Comparison of ENCODE assay signal across 28 cellular contexts in genomic region chr15:57403532-57403931, GRCh38. TPM values are rescaled to one million over a fixed set of nuclear protein-coding genes. Genes with fewer than 3 reads are reported as not detected.
A peak's percentile ranks its signal among the peaks of the same experiment; 100 is the strongest.
DNase-seq lines count a peak whose midpoint lies in the region; ATAC-seq and TF ChIP-seq lines count a peak whose summit lies in the region.
"Had no signal": no experiment of that assay in that cellular context is flagged by ENCODE, and none has a peak within 500 bp of the region (broad histone marks: within the 10 kb centered on the region; RNA-seq: fewer than 3 reads in every experiment).

No MANE protein-coding gene starts in this region.

- H3K4me2 ChIP-seq in SK-N-SH, result no peak overlapping the region

- peaks cover 21% of the 10 kb centered on the region for H3K4me1 Mint-ChIP-seq in glutamatergic neuron (ENCODE audit: low read depth, unreplicated experiment)
- no peaks in the 10 kb centered on the region for H3K4me1 Mint-ChIP-seq in stimulated activated effector memory CD8-positive, alpha-beta T cell treated with anti-CD3 and anti-CD28 coated beads, Interleukin-12 subunit alpha, Interleukin-12 subunit beta, amount 100 ng/mL, for 72 hours
- H3K4me1 Mint-ChIP-seq: activated naive CD8-positive, alpha-beta T cell treated with anti-CD3 and anti-CD28 coated beads, Interleukin-2, amount 50 U/mL, for 24 hours; B cell; IgD-negative memory B cell; natural killer cell; T-cell had no signal

- no peaks in the 10 kb centered on the region for H3K27me3 Mint-ChIP-seq in glutamatergic neuron (ENCODE audit: unreplicated experiment)

- no peaks in the 10 kb centered on the region for H3K79me2 ChIP-seq in SK-N-SH (ENCODE audit: insufficient read depth)

- H3K27me3 ChIP-seq in SK-N-SH (ENCODE audit: insufficient read depth) (no peaks in the 10 kb centered on the region), vagina (no peaks in the 10 kb centered on the region)
- H3K27me3 ChIP-seq: stomach had no signal

- H3F3A ChIP-seq in SK-N-SH (replicated peaks; ENCODE audit: insufficient read depth), result no peaks in the 10 kb centered on the region

- CTCF ChIA-PET in SK-N-SH (lab: Yijun Ruan, JAX), result interaction anchor here (1.2 kb wide), 1 partner anchor 10 kb away, joined by 3 read pairs; no protein-coding TSS in a partner anchor

- TF ChIP-seq RAD21 in SK-N-SH (IDR thresholded peaks at IDR 0.05; ENCODE audit: low read length), result no peak

- no peaks in the 10 kb centered on the region for H3K9me3 ChIP-seq in SK-N-SH
- H3K9me3 ChIP-seq in mesodermal cell (ENCODE audit: control insufficient read depth, low read length), result peaks cover 10% of the 10 kb centered on the region
- no peaks in the 10 kb centered on the region for H3K9me3 ChIP-seq in vagina
- H3K9me3 ChIP-seq: prostate gland, stomach had no signal

- no peaks in the 10 kb centered on the region for H3K36me3 Mint-ChIP-seq in glutamatergic neuron (ENCODE audit: unreplicated experiment)
- no peaks in the 10 kb centered on the region for H3K36me3 Mint-ChIP-seq in stimulated activated effector memory CD8-positive, alpha-beta T cell treated with anti-CD3 and anti-CD28 coated beads, Interleukin-12 subunit alpha, Interleukin-12 subunit beta, amount 100 ng/mL, for 72 hours
- H3K36me3 Mint-ChIP-seq: IgD-negative memory B cell, natural killer cell, T-cell had no signal

- 36% methylated on average over 4 of the region's 4 CpGs for WGBS in SK-N-SH (ENCODE audit: low lambda C conversion rate)
- 81 to 87% methylated on average over 3 of the region's 4 CpGs for WGBS in mesodermal cell (ENCODE audit: insufficient coverage in 2 of 2), 2 experiments

- H4K20me1 ChIP-seq in SK-N-SH (ENCODE audit: insufficient read depth), result no peaks in the 10 kb centered on the region

- H3K27ac Mint-ChIP-seq in glutamatergic neuron (ENCODE audit: unreplicated experiment), result peak overlapping the region; percentile 73
- H3K27ac Mint-ChIP-seq in stimulated activated effector memory CD8-positive, alpha-beta T cell treated with anti-CD3 and anti-CD28 coated beads, Interleukin-12 subunit alpha, Interleukin-12 subunit beta, amount 100 ng/mL, for 72 hours, result no peak overlapping the region
- H3K27ac Mint-ChIP-seq: activated naive CD8-positive, alpha-beta T cell treated with anti-CD3 and anti-CD28 coated beads, Interleukin-2, amount 50 U/mL, for 24 hours; B cell; IgD-negative memory B cell; natural killer cell; T-cell had no signal

- H3K36me3 ChIP-seq in SK-N-SH (replicated peaks in 1 of 2; ENCODE audit: control insufficient read depth in 1 of 2, insufficient read depth in 2 of 2, low read length in 1 of 2) (no peaks in the 10 kb centered on the region), mesodermal cell (ENCODE audit: control insufficient read depth, insufficient read depth, low read length) (peaks cover 40% of the 10 kb centered on the region), vagina (no peaks in the 10 kb centered on the region)
- H3K36me3 ChIP-seq: prostate gland, stomach had no signal

- H3K27ac ChIP-seq in SK-N-SH (ENCODE audit: low read depth in 2 of 2, low read length in 1 of 2) (peak overlapping the region in 1 of 2 experiments; percentile 51; a peak in 1 of 4 replicates), mesodermal cell (ENCODE audit: low read depth, low read length, severe bottlenecking) (peak overlapping the region; percentile 63), vagina (peak overlapping the region; percentile 15)
- H3K27ac ChIP-seq: 22Rv1, prostate gland, stomach had no signal

- intact Hi-C loops in vagina (cut with DNase I), result no loop called here

- no peak for TF ChIP-seq EP300 in SK-N-SH (IDR thresholded peaks at IDR 0.05; ENCODE audit: borderline replicate concordance in 1 of 2, low read depth in 1 of 2, low read length in 1 of 2)

- TF ChIP-seq CTCF in SK-N-SH (IDR thresholded peaks at IDR 0.05), result no peak
- TF ChIP-seq CTCF in glutamatergic neuron (IDR thresholded peaks at IDR 0.05; ENCODE audit: partially characterized antibody, unreplicated experiment), result no peak
- TF ChIP-seq CTCF in vagina (IDR thresholded peaks at IDR 0.05), result no peak

- no peaks in the 10 kb centered on the region for H3K9me3 Mint-ChIP-seq in glutamatergic neuron (ENCODE audit: unreplicated experiment)
- no peaks in the 10 kb centered on the region for H3K9me3 Mint-ChIP-seq in stimulated activated effector memory CD8-positive, alpha-beta T cell treated with anti-CD3 and anti-CD28 coated beads, Interleukin-12 subunit alpha, Interleukin-12 subunit beta, amount 100 ng/mL, for 72 hours
- H3K9me3 Mint-ChIP-seq: activated naive CD8-positive, alpha-beta T cell treated with anti-CD3 and anti-CD28 coated beads, Interleukin-2, amount 50 U/mL, for 24 hours; natural killer cell; T-cell had no signal

- POLR2A ChIA-PET in SK-N-SH (lab: Yijun Ruan, JAX), result no interaction called here

- H2AFZ ChIP-seq in SK-N-SH (ENCODE audit: low read depth), result no peak overlapping the region

- DNase-seq in SK-N-SH (no peak), glutamatergic neuron (no peak), vagina (ENCODE audit: extremely low spot score in 2 of 2) (no peak)
- no peak for DNase-seq in activated effector memory CD4-positive, alpha-beta T cell treated with anti-CD3 and anti-CD28 coated beads, Interleukin-2, amount 50 U/mL, for 16 hours
- DNase-seq in activated CD4-positive, alpha-beta T cell treated with anti-CD3 and anti-CD28 coated beads, Interleukin-2, amount 50 U/mL, for 1 hour, result no peak
- no peak for DNase-seq in stimulated activated effector memory CD8-positive, alpha-beta T cell treated with anti-CD3 and anti-CD28 coated beads, Interleukin-12 subunit alpha, Interleukin-12 subunit beta, amount 100 ng/mL, for 72 hours (ENCODE audit: low spot score in 2 of 2)
- DNase-seq: activated CD4-positive, alpha-beta T cell treated with anti-CD3 and anti-CD28 coated beads for 4 hours; activated CD8-positive, alpha-beta memory T cell treated with anti-CD3 and anti-CD28 coated beads, Interleukin-2, amount 50 U/mL, for 4 hours; activated naive CD8-positive, alpha-beta T cell treated with anti-CD3 and anti-CD28 coated beads, Interleukin-2, amount 50 U/mL, for 24 hours; DMS79; foreskin melanocyte; HCEC 1CT; kidney glomerular epithelial cell; mesenchymal stem cell; natural killer cell; NCI-H146; NCI-H748 treated with DMSO at 0.1 percent for 48 hours; SHP77; small intestine; stimulated activated CD4-positive, alpha-beta T cell treated with anti-CD3 and anti-CD28 coated beads, Interleukin-4, amount 100 ng/mL, for 24 hours; stomach; T-cell had no signal

- ATAC-seq in SK-N-SH treated with all-trans-retinoic acid at 6 μM for 48 hours, result peak; percentile 46; the same call in 1 of the 3 replicates
- no peak for ATAC-seq in stimulated activated effector memory CD8-positive, alpha-beta T cell treated with anti-CD3 and anti-CD28 coated beads, Interleukin-12 subunit alpha, Interleukin-12 subunit beta, amount 100 ng/mL, for 72 hours
- ATAC-seq: activated naive CD8-positive, alpha-beta T cell treated with anti-CD3 and anti-CD28 coated beads, Interleukin-2, amount 50 U/mL, for 24 hours; natural killer cell; T-cell had no signal

- H3K4me1 ChIP-seq in SK-N-SH (ENCODE audit: control insufficient read depth in 1 of 2, insufficient read depth in 2 of 2, low read depth in 1 of 2, low read length in 1 of 2) (peaks cover 0 to 11% of the 10 kb centered on the region in 2 experiments; a peak in 1 of 4 replicates), mesodermal cell (ENCODE audit: control insufficient read depth, insufficient read depth, low read length, poor library complexity, severe bottlenecking) (peaks cover 38% of the 10 kb centered on the region), vagina (peaks cover 8% of the 10 kb centered on the region)
- H3K4me1 ChIP-seq: prostate gland had no signal

- no peaks in the 10 kb centered on the region for H3K9me2 ChIP-seq in SK-N-SH

- no peak overlapping the region for H3K9ac ChIP-seq in SK-N-SH

- TF ChIP-seq POLR2A in vagina (IDR thresholded peaks at IDR 0.05), result no peak

- H3K4me3 ChIP-seq in SK-N-SH (ENCODE audit: low read depth in 2 of 2, low read length in 1 of 2) (no peak overlapping the region), mesodermal cell (ENCODE audit: extremely low read depth, insufficient read depth, low read length, poor library complexity, severe bottlenecking) (no peak overlapping the region), vagina (no peak overlapping the region)
- H3K4me3 ChIP-seq: prostate gland, stomach had no signal

- no peak overlapping the region for H3K4me3 Mint-ChIP-seq in glutamatergic neuron (ENCODE audit: unreplicated experiment)
- no peak overlapping the region for H3K4me3 Mint-ChIP-seq in stimulated activated effector memory CD8-positive, alpha-beta T cell treated with anti-CD3 and anti-CD28 coated beads, Interleukin-12 subunit alpha, Interleukin-12 subunit beta, amount 100 ng/mL, for 72 hours
- H3K4me3 Mint-ChIP-seq: activated naive CD8-positive, alpha-beta T cell treated with anti-CD3 and anti-CD28 coated beads, Interleukin-2, amount 50 U/mL, for 24 hours; B cell; IgD-negative memory B cell; natural killer cell; T-cell had no signal

TF ChIP-seq in SK-N-SH treated with all-trans-retinoic acid at 6 μM for 48 hours, 23 proteins besides CTCF, POLR2A, EP300 and RAD21 (continues in another document):
- TF ChIP-seq ESRRG (CRISPR knock-in tag; IDR thresholded peaks at IDR 0.05) (no peak), ZNF565 (CRISPR knock-in tag; conservative IDR thresholded peaks at IDR 0.05; ENCODE audit: low read depth) (no peak)

TF ChIP-seq in SK-N-SH, 30 proteins besides CTCF, POLR2A, EP300 and RAD21:
- TF ChIP-seq FOXJ3 (CRISPR knock-in tag; IDR thresholded peaks at IDR 0.05) (no peak), MAX (IDR thresholded peaks at IDR 0.05; ENCODE audit: low read depth) (no peak), MXI1 (IDR thresholded peaks at IDR 0.05; ENCODE audit: low read depth, low read length) (no peak), GATA2 (CRISPR knock-in tag; IDR thresholded peaks at IDR 0.05) (no peak)

RNA-seq across cellular contexts. Expression of gene CGNL1, which starts 27.2 kb away (rescaled TPM):
- 0.23 and 0.24 TPM in 2 replicates for polyA plus RNA-seq in SK-N-SH (2012; rRNA removed)
- 0.26 and 0.29 TPM in 2 replicates for polyA plus RNA-seq in SK-N-SH (2012; cell fraction: cytosol; rRNA removed)
- 0.18 and 0.36 TPM in 2 replicates for polyA plus RNA-seq in SK-N-SH (2012; cell fraction: nucleus; rRNA removed)
- total RNA-seq in glutamatergic neuron (ENCODE audit: unreplicated experiment) (5.4 TPM), vagina (38.3 TPM)
- polyA plus RNA-seq in mesodermal cell (2013, experiment 1 of 2), result 47.6 TPM
- 45.8 TPM for polyA plus RNA-seq in mesodermal cell (2013, experiment 2 of 2)
- total RNA-seq: natural killer cell had no signal
